ENCODE assay signal across 20 cellular contexts in the genomic region with DNA sequence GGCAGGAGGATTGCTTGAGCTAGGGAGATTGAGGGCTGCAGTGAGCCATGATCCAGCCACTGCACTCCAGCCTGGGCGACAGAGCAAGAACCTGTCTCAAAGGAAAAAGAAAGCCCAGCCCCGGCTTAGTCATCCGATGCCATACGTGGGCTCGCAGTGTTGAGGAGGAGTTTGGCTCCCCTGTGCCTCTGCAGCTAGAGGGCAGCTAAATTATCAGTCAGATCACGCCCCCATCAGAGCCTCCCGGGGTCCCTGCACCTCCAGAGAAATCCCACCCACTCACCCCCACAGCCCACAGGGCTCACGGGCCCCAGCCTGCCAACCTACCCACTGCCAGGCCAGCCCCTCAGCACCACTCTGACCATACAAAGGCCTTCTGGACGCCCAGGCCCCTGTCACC. TPM values are rescaled to one million over a fixed set of nuclear protein-coding genes. Genes with fewer than 3 reads are reported as not detected.
DNase-seq lines count a peak whose midpoint lies in the region; ATAC-seq, FAIRE-seq and TF ChIP-seq lines count a peak whose summit lies in the region.
"Had no signal": no experiment of that assay in that cellular context is flagged by ENCODE, and none has a peak within 500 bp of the region (broad histone marks: within the 10 kb centered on the region; RNA-seq: fewer than 3 reads in every experiment).

No MANE protein-coding gene starts in this region.

- FAIRE-seq in HepG2 (lab: Jason Lieb, UNC) (no peak), K562 (lab: Jason Lieb, UNC) (no peak)
- FAIRE-seq: A204.1, G401.6, GM18507 had no signal

- DNase-seq in HepG2 (ENCODE audit: low spot score): no peak
- DNase-seq in right lobe of liver: no peak
- DNase-seq in K562 (ENCODE audit: extremely low read depth in 1 of 4, low spot score in 3 of 4): no peak
- peak; percentile 21 for DNase-seq in fibroblast of the aortic adventitia (ENCODE audit: low read depth)
- DNase-seq in SK-N-SH: no peak
- DNase-seq: DND-41; H9; NCI-H1417 treated with DMSO at 0.1 percent for 48 hours; NCI-H2029; NCI-H2171; NCI-H446 treated with DMSO at 0.1 percent for 48 hours; NK-92 treated with Interleukin-12 subunit alpha and Interleukin-12 subunit beta, amount 100 ng/mL, for 24 hours; RPMI8226 had no signal

- in situ Hi-C loops in HepG2 (cut with HindIII; ENCODE audit: extremely low pct_ligation_motif_present, low pct_unique_long_range_greater_than_20kb) (no loop called here), K562 (cut with MboI) (no loop called here)

- no peak overlapping the region for H2AFZ ChIP-seq in HepG2 (ENCODE audit: low read length)
- H2AFZ ChIP-seq in K562 (ENCODE audit: low read depth, low read length): no peak overlapping the region
- H2AFZ ChIP-seq in SK-N-SH (ENCODE audit: low read depth): no peak overlapping the region

- no peak for TF ChIP-seq POLR2A in HepG2 (IDR thresholded peaks at IDR 0.05; ENCODE audit: insufficient read depth in 1 of 2, low read depth in 2 of 2, low read length in 2 of 2)
- no peak for TF ChIP-seq POLR2A in right lobe of liver (IDR thresholded peaks at IDR 0.05)
- TF ChIP-seq POLR2A in K562 (conservative IDR thresholded peaks at IDR 0.05): no peak

- H3K27me3 ChIP-seq in HepG2 (ENCODE audit: control insufficient read depth in 1 of 2, insufficient read depth in 2 of 2, low read length in 2 of 2): no peaks in the 10 kb centered on the region
- no peaks in the 10 kb centered on the region for H3K27me3 ChIP-seq in right lobe of liver
- H3K27me3 ChIP-seq in K562 (ENCODE audit: control insufficient read depth in 2 of 2, insufficient read depth in 2 of 2, low read length in 2 of 2): no peaks in the 10 kb centered on the region
- no peaks in the 10 kb centered on the region for H3K27me3 ChIP-seq in SK-N-SH (ENCODE audit: insufficient read depth)
- H3K27me3 ChIP-seq: BLaER1 treated with 17β-estradiol and CSF1 and Interleukin-3, amounts not matched to agents 10 nM and 100 nM had no signal

- CTCF ChIA-PET in HepG2 (lab: Yijun Ruan, JAX; ENCODE audit: low intra/inter-chr PET ratio, low total read pairs) (no interaction called here), K562 (lab: Yijun Ruan, JAX; ENCODE audit: low intra/inter-chr PET ratio) (no interaction called here), SK-N-SH (lab: Yijun Ruan, JAX) (interaction anchor here (1.0 to 1.8 kb wide), 2 partner anchors 142 to 174 kb away, joined by 3 to 8 read pairs; no protein-coding TSS in a partner anchor)

- H3K36me3 ChIP-seq in HepG2 (replicated peaks in 1 of 2; ENCODE audit: control insufficient read depth in 1 of 2, insufficient read depth in 2 of 2, low read length in 2 of 2) (peaks cover 33 to 69% of the 10 kb centered on the region in 2 experiments), right lobe of liver (peaks cover 4 to 88% (median 41%) of the 10 kb centered on the region in 4 donors), K562 (ENCODE audit: control insufficient read depth, insufficient read depth, low read length) (peaks cover 72% of the 10 kb centered on the region; the same call in 2 of the 3 replicates), SK-N-SH (replicated peaks in 1 of 2; ENCODE audit: control insufficient read depth in 1 of 2, insufficient read depth in 2 of 2, low read length in 1 of 2) (peaks cover 27 to 69% of the 10 kb centered on the region in 2 experiments)

- no peaks in the 10 kb centered on the region for H3K9me1 ChIP-seq in K562 (ENCODE audit: control insufficient read depth, insufficient read depth, low read length)

- POLR2A ChIA-PET in HepG2 (lab: Yijun Ruan, JAX): no interaction called here
- POLR2A ChIA-PET in K562 (lab: Yijun Ruan, JAX): interaction anchor here (1.0 kb wide), 1 partner anchor 19 kb away, joined by 3 read pairs; no protein-coding TSS in a partner anchor
- POLR2A ChIA-PET in SK-N-SH (lab: Yijun Ruan, JAX): no interaction called here

- H3K4me2 ChIP-seq in HepG2 (ENCODE audit: low read depth, low read length): no peak overlapping the region
- H3K4me2 ChIP-seq in K562 (ENCODE audit: insufficient read depth, low read length): no peak overlapping the region
- no peak overlapping the region for H3K4me2 ChIP-seq in SK-N-SH
- H3K4me2 ChIP-seq: BLaER1 treated with 17β-estradiol and CSF1 and Interleukin-3, amounts not matched to agents 10 nM and 100 nM had no signal

- H3K4me3 ChIP-seq in HepG2 (replicated peaks in 1 of 3; ENCODE audit: insufficient read depth in 1 of 3, low read depth in 2 of 3, low read length in 3 of 3): no peak overlapping the region
- no peak overlapping the region for H3K4me3 ChIP-seq in right lobe of liver
- no peak overlapping the region for H3K4me3 ChIP-seq in K562
- no peak overlapping the region for H3K4me3 ChIP-seq in fibroblast of the aortic adventitia (ENCODE audit: low read depth, low read length)
- H3K4me3 ChIP-seq in SK-N-SH (ENCODE audit: low read depth in 2 of 2, low read length in 1 of 2): no peak overlapping the region
- H3K4me3 ChIP-seq: BLaER1 treated with 17β-estradiol and CSF1 and Interleukin-3, amounts not matched to agents 10 nM and 100 nM had no signal

- no peaks in the 10 kb centered on the region for H3K79me2 ChIP-seq in HepG2 (ENCODE audit: insufficient read depth, low read length)
- no peaks in the 10 kb centered on the region for H3K79me2 ChIP-seq in K562 (ENCODE audit: control insufficient read depth, insufficient read depth, low read length)
- H3K79me2 ChIP-seq in SK-N-SH (ENCODE audit: insufficient read depth): no peaks in the 10 kb centered on the region

- H3F3A ChIP-seq in SK-N-SH (replicated peaks; ENCODE audit: insufficient read depth): no peaks in the 10 kb centered on the region

- no TSS peak for BruUV-seq in HepG2 (replicated peaks; lab: Mats Ljungman, UMichigan)
- no TSS peak for BruUV-seq in K562 (replicated peaks; lab: Mats Ljungman, UMichigan)

- TF ChIP-seq RAD21 in HepG2 (CRISPR knock-in tag; IDR thresholded peaks at IDR 0.05) (no peak), K562 (CRISPR knock-in tag; conservative IDR thresholded peaks at IDR 0.05 in 1 of 2, IDR thresholded peaks at IDR 0.05 in 1 of 2) (no peak), SK-N-SH (IDR thresholded peaks at IDR 0.05; ENCODE audit: low read length) (no peak)

- no peak for TF ChIP-seq EP300 in HepG2 (IDR thresholded peaks at IDR 0.05; ENCODE audit: low read depth in 2 of 2, low read length in 2 of 2)
- no peak for TF ChIP-seq EP300 in HepG2 (CRISPR knock-in tag; IDR thresholded peaks at IDR 0.05; ENCODE audit: borderline replicate concordance)
- no peak for TF ChIP-seq EP300 in K562 (IDR thresholded peaks at IDR 0.05; ENCODE audit: low read length)
- TF ChIP-seq EP300 in SK-N-SH (IDR thresholded peaks at IDR 0.05; ENCODE audit: borderline replicate concordance in 1 of 2, low read depth in 1 of 2, low read length in 1 of 2): no peak

- H4K20me1 ChIP-seq in HepG2 (ENCODE audit: insufficient read depth, low read length) (no peaks in the 10 kb centered on the region), K562 (replicated peaks; ENCODE audit: control insufficient read depth, insufficient read depth, low read length) (no peaks in the 10 kb centered on the region), SK-N-SH (ENCODE audit: insufficient read depth) (no peaks in the 10 kb centered on the region)

- ATAC-seq in HepG2 (no peak), right lobe of liver (no peak), K562 (no peak), GM21360 (IDR thresholded peaks at IDR 0.05; ENCODE audit: unreplicated experiment) (no peak), GM19351 (IDR thresholded peaks at IDR 0.05; ENCODE audit: unreplicated experiment) (no peak), GM18873 (IDR thresholded peaks at IDR 0.05; ENCODE audit: low FRiP score, unreplicated experiment) (no peak)

- H3K9ac ChIP-seq in HepG2 (ENCODE audit: insufficient read depth, low read depth, low read length): no peak overlapping the region
- H3K9ac ChIP-seq in K562 (ENCODE audit: insufficient read depth in 1 of 2, low read depth in 2 of 2, low read length in 2 of 2): no peak overlapping the region
- H3K9ac ChIP-seq in SK-N-SH: no peak overlapping the region

- TF ChIP-seq CTCF in HepG2 (CRISPR knock-in tag; IDR thresholded peaks at IDR 0.05) (no peak), right lobe of liver (IDR thresholded peaks at IDR 0.05) (no peak), K562 (IDR thresholded peaks at IDR 0.05 in 2 of 3, conservative IDR thresholded peaks at IDR 0.05 in 1 of 3; ENCODE audit: insufficient read depth in 2 of 3, low read depth in 1 of 3, low read length in 3 of 3) (no peak), fibroblast of the aortic adventitia (IDR thresholded peaks at IDR 0.05; ENCODE audit: insufficient read depth, low read length) (no peak), SK-N-SH (IDR thresholded peaks at IDR 0.05) (no peak)

- H3K4me1 ChIP-seq in HepG2 (ENCODE audit: insufficient read depth, low read length): no peaks in the 10 kb centered on the region
- H3K4me1 ChIP-seq in right lobe of liver: no peaks in the 10 kb centered on the region
- H3K4me1 ChIP-seq in K562 (replicated peaks in 1 of 2; ENCODE audit: control insufficient read depth in 2 of 2, insufficient read depth in 2 of 2, low read length in 2 of 2): peaks cover 0 to 11% of the 10 kb centered on the region in 2 experiments; a peak in 2 of 5 replicates
- no peaks in the 10 kb centered on the region for H3K4me1 ChIP-seq in SK-N-SH (ENCODE audit: control insufficient read depth in 1 of 2, insufficient read depth in 2 of 2, low read depth in 1 of 2, low read length in 1 of 2)
- H3K4me1 ChIP-seq: BLaER1 treated with 17β-estradiol and CSF1 and Interleukin-3, amounts not matched to agents 10 nM and 100 nM had no signal

- H3K27ac ChIP-seq in HepG2 (ENCODE audit: extremely low read length, insufficient read depth, low read length): no peak overlapping the region
- H3K27ac ChIP-seq in right lobe of liver: no peak overlapping the region
- no peak overlapping the region for H3K27ac ChIP-seq in K562 (ENCODE audit: extremely low read depth, low read depth, low read length)
- H3K27ac ChIP-seq in SK-N-SH (ENCODE audit: low read depth in 2 of 2, low read length in 1 of 2): no peak overlapping the region
- H3K27ac ChIP-seq: BLaER1 treated with 17β-estradiol and CSF1 and Interleukin-3, amounts not matched to agents 10 nM and 100 nM had no signal

- H3K9me2 ChIP-seq in SK-N-SH: no peaks in the 10 kb centered on the region

- intact Hi-C loops in HepG2 (cut with micrococcal nuclease; ENCODE audit: unreplicated experiment) (no loop called here), right lobe of liver (cut with DNase I) (loop anchor here in 1 of 2 donors (10.0 kb wide), 1 partner anchor 163 kb away; no protein-coding TSS in a partner anchor), K562 (cut with micrococcal nuclease) (no loop called here)

- H3K9me3 ChIP-seq in HepG2 (ENCODE audit: low read length): no peaks in the 10 kb centered on the region
- H3K9me3 ChIP-seq in right lobe of liver: no peaks in the 10 kb centered on the region
- H3K9me3 ChIP-seq in K562 (replicated peaks; ENCODE audit: control insufficient read depth, insufficient read depth, low read depth, low read length): no peaks in the 10 kb centered on the region
- H3K9me3 ChIP-seq in SK-N-SH: no peaks in the 10 kb centered on the region
- H3K9me3 ChIP-seq: BLaER1 treated with 17β-estradiol and CSF1 and Interleukin-3, amounts not matched to agents 10 nM and 100 nM had no signal

- WGBS in HepG2 (ENCODE audit: low lambda C conversion rate): 93% methylated on average over 2 of the region's 9 CpGs
- WGBS in right lobe of liver (ENCODE audit: insufficient coverage, low coverage, low lambda C conversion rate, missing lambda C conversion rate): 96% methylated on average over 5 of the region's 9 CpGs
- 80% methylated on average over 8 of the region's 9 CpGs for WGBS in K562 (ENCODE audit: insufficient coverage, low coverage, missing lambda C conversion rate)
- WGBS in SK-N-SH (ENCODE audit: low lambda C conversion rate): 74% methylated on average over 4 of the region's 9 CpGs

RNA-seq across cellular contexts. Expression of gene MAU2, which starts 27.6 kb away (rescaled TPM):
- total RNA-seq in HepG2 (2016; rRNA removed; fragmentation: Illumina TruSeq; extraction: Trizol) (11.2 and 16.8 TPM in 2 replicates), right lobe of liver (10 to 100 TPM; 10.4 to 30.4 (median 19.3) TPM), K562 (2014; rRNA removed) (21.1 and 24.1 TPM in 2 replicates), K562 (2014; rRNA removed; fragmentation: Illumina TruSeq; extraction: Trizol) (10.0 and 12.0 TPM in 2 replicates), K562 (2015; rRNA removed; fragmentation: Illumina TruSeq; extraction: Trizol) (17.2 and 17.8 TPM in 2 replicates), K562 (2021) (43.4 and 48.1 TPM in 2 replicates), fibroblast of the aortic adventitia (ENCODE audit: low replicate concordance) (32.4 and 34.6 TPM in 2 replicates)
- 9.4 and 9.6 TPM in 2 replicates for total RNA-seq in HepG2 (2016; cell fraction: cytosol; rRNA removed; fragmentation: Illumina TruSeq; extraction: Trizol; ENCODE audit: low read depth)
- 8.7 and 17.7 TPM in 2 replicates for total RNA-seq in HepG2 (2016; cell fraction: insoluble cytoplasmic fraction; rRNA removed; fragmentation: Illumina TruSeq; extraction: Trizol)
- 8.8 and 10.6 TPM in 2 replicates for total RNA-seq in HepG2 (2016; cell fraction: membrane; rRNA removed; fragmentation: Illumina TruSeq; extraction: Trizol)
- total RNA-seq in HepG2 (2016; cell fraction: nucleus; rRNA removed; fragmentation: Illumina TruSeq; extraction: Trizol): 22.6 and 31.6 TPM in 2 replicates
- polyA plus RNA-seq in HepG2 (2011; rRNA removed) (33.8 and 42.5 TPM in 2 replicates), K562 (2011; rRNA removed) (21.0 and 34.2 TPM in 2 replicates), K562 (2014; fragmentation: Illumina TruSeq; extraction: Trizol) (19.4 and 22.5 TPM in 2 replicates), K562 (2014; fragmentation: Nextera tagmentation; extraction: Ambion mirVana) (1 to 10 TPM; 1.2 to 1.4 TPM), K562 (2014; rRNA removed) (27.4 and 31.4 TPM in 2 replicates), SK-N-SH (2012; rRNA removed) (17.6 and 19.4 TPM in 2 replicates)
- polyA plus RNA-seq in HepG2 (2011; cell fraction: cytosol; rRNA removed): 14.5 and 20.0 TPM in 2 replicates
- 141 and 157 TPM in 2 replicates for polyA plus RNA-seq in HepG2 (2011; cell fraction: nucleus; rRNA removed)
- 24.5 and 28.7 TPM in 2 replicates for polyA plus RNA-seq in HepG2 (2012)
- polyA plus RNA-seq in HepG2 (2016; cell fraction: cytosol; fragmentation: Illumina TruSeq; extraction: Trizol; ENCODE audit: low read depth): 1.4 and 2.2 TPM in 2 replicates
- polyA plus RNA-seq in HepG2 (2016; cell fraction: insoluble cytoplasmic fraction; fragmentation: Illumina TruSeq; extraction: Trizol; ENCODE audit: low read depth): 8.0 and 11.9 TPM in 2 replicates
- polyA plus RNA-seq in HepG2 (2016; cell fraction: membrane; fragmentation: Illumina TruSeq; extraction: Trizol; ENCODE audit: low read depth): 3.5 and 4.4 TPM in 2 replicates
- 63.3 and 65.0 TPM in 2 replicates for polyA plus RNA-seq in HepG2 (2016; cell fraction: nucleus; fragmentation: Illumina TruSeq; extraction: Trizol; ENCODE audit: insufficient read depth, low read depth)
- 93.0 and 117 TPM in 2 replicates for polyA minus RNA-seq in HepG2 (2011; rRNA and poly(A)+ RNA removed; ENCODE audit: low replicate concordance)
- 26.3 and 30.4 TPM in 2 replicates for polyA minus RNA-seq in HepG2 (2011; cell fraction: cytosol; rRNA and poly(A)+ RNA removed)
- polyA minus RNA-seq in HepG2 (2011; cell fraction: nucleus; rRNA and poly(A)+ RNA removed): 66.6 and 70.0 TPM in 2 replicates
- total RNA-seq in K562 (2011; cell fraction: chromatin; rRNA removed; ENCODE audit: low replicate concordance): 132 and 299 TPM in 2 replicates
- 154 and 168 TPM in 2 replicates for total RNA-seq in K562 (2011; cell fraction: nucleolus; rRNA removed)
- total RNA-seq in K562 (2011; cell fraction: nucleoplasm; rRNA removed): 141 and 151 TPM in 2 replicates
- polyA plus RNA-seq in K562 (2011; cell fraction: cytosol; rRNA removed): 25.3 and 40.5 TPM in 2 replicates
- polyA plus RNA-seq in K562 (2011; cell fraction: nucleus; rRNA removed): 83.2 and 123 TPM in 2 replicates
- 30.0 and 42.5 TPM in 2 replicates for polyA plus RNA-seq in K562 (2012)
- 23.0 and 45.7 TPM in 2 replicates for polyA minus RNA-seq in K562 (2011; rRNA and poly(A)+ RNA removed)
- polyA minus RNA-seq in K562 (2011; cell fraction: cytosol; rRNA and poly(A)+ RNA removed): 28.1 and 43.8 TPM in 2 replicates
- 55.9 and 63.5 TPM in 2 replicates for polyA minus RNA-seq in K562 (2011; cell fraction: nucleus; rRNA and poly(A)+ RNA removed)
- 7.0 and 10.5 TPM in 2 replicates for polyA plus RNA-seq in SK-N-SH (2012; cell fraction: cytosol; rRNA removed)
- polyA plus RNA-seq in SK-N-SH (2012; cell fraction: nucleus; rRNA removed): 64.3 and 65.8 TPM in 2 replicates

RNA-seq across cellular contexts. Expression of gene SUGP1, which starts 28.0 kb away (rescaled TPM):
- 17.7 and 25.9 TPM in 2 replicates for total RNA-seq in HepG2 (2016; rRNA removed; fragmentation: Illumina TruSeq; extraction: Trizol)
- 8.7 and 9.2 TPM in 2 replicates for total RNA-seq in HepG2 (2016; cell fraction: cytosol; rRNA removed; fragmentation: Illumina TruSeq; extraction: Trizol; ENCODE audit: low read depth)
- 16.1 and 27.0 TPM in 2 replicates for total RNA-seq in HepG2 (2016; cell fraction: insoluble cytoplasmic fraction; rRNA removed; fragmentation: Illumina TruSeq; extraction: Trizol)
- total RNA-seq in HepG2 (2016; cell fraction: membrane; rRNA removed; fragmentation: Illumina TruSeq; extraction: Trizol): 10.9 and 12.1 TPM in 2 replicates
- 21.4 and 23.7 TPM in 2 replicates for total RNA-seq in HepG2 (2016; cell fraction: nucleus; rRNA removed; fragmentation: Illumina TruSeq; extraction: Trizol)
- polyA plus RNA-seq in HepG2 (2011; rRNA removed): 21.6 and 29.1 TPM in 2 replicates
- polyA plus RNA-seq in HepG2 (2011; cell fraction: cytosol; rRNA removed): 15.9 and 20.9 TPM in 2 replicates
- polyA plus RNA-seq in HepG2 (2011; cell fraction: nucleus; rRNA removed): 103 and 104 TPM in 2 replicates
- 20.3 and 27.6 TPM in 2 replicates for polyA plus RNA-seq in HepG2 (2012)
- polyA plus RNA-seq in HepG2 (2016; cell fraction: cytosol; fragmentation: Illumina TruSeq; extraction: Trizol; ENCODE audit: low read depth): 6.2 and 7.6 TPM in 2 replicates
- polyA plus RNA-seq in HepG2 (2016; cell fraction: insoluble cytoplasmic fraction; fragmentation: Illumina TruSeq; extraction: Trizol; ENCODE audit: low read depth): 14.4 and 18.3 TPM in 2 replicates
- polyA plus RNA-seq in HepG2 (2016; cell fraction: membrane; fragmentation: Illumina TruSeq; extraction: Trizol; ENCODE audit: low read depth): 6.6 and 9.3 TPM in 2 replicates
- 46.6 and 50.2 TPM in 2 replicates for polyA plus RNA-seq in HepG2 (2016; cell fraction: nucleus; fragmentation: Illumina TruSeq; extraction: Trizol; ENCODE audit: insufficient read depth, low read depth)
- polyA minus RNA-seq in HepG2 (2011; rRNA and poly(A)+ RNA removed; ENCODE audit: low replicate concordance): 22.4 and 37.1 TPM in 2 replicates
- polyA minus RNA-seq in HepG2 (2011; cell fraction: cytosol; rRNA and poly(A)+ RNA removed): 9.5 and 13.6 TPM in 2 replicates
- 35.1 and 46.9 TPM in 2 replicates for polyA minus RNA-seq in HepG2 (2011; cell fraction: nucleus; rRNA and poly(A)+ RNA removed)
- total RNA-seq in right lobe of liver: 10 to 100 TPM; 19.7 to 25.9 (median 23.6) TPM
- 90.2 and 178 TPM in 2 replicates for total RNA-seq in K562 (2011; cell fraction: chromatin; rRNA removed; ENCODE audit: low replicate concordance)
- 124 and 128 TPM in 2 replicates for total RNA-seq in K562 (2011; cell fraction: nucleolus; rRNA removed)
- 77.5 and 85.2 TPM in 2 replicates for total RNA-seq in K562 (2011; cell fraction: nucleoplasm; rRNA removed)
- total RNA-seq in K562 (2014; rRNA removed): 40.4 and 44.6 TPM in 2 replicates
- 16.8 and 17.9 TPM in 2 replicates for total RNA-seq in K562 (2014; rRNA removed; fragmentation: Illumina TruSeq; extraction: Trizol)
- total RNA-seq in K562 (2015; rRNA removed; fragmentation: Illumina TruSeq; extraction: Trizol): 32.4 and 34.3 TPM in 2 replicates
- 45.0 and 53.3 TPM in 2 replicates for total RNA-seq in K562 (2021)
- polyA plus RNA-seq in K562 (2011; rRNA removed): 28.5 and 30.6 TPM in 2 replicates
- 20.8 and 33.6 TPM in 2 replicates for polyA plus RNA-seq in K562 (2011; cell fraction: cytosol; rRNA removed)
- polyA plus RNA-seq in K562 (2011; cell fraction: nucleus; rRNA removed): 96.6 and 109 TPM in 2 replicates
- 43.7 and 43.9 TPM in 2 replicates for polyA plus RNA-seq in K562 (2012)
- 35.0 and 36.7 TPM in 2 replicates for polyA plus RNA-seq in K562 (2014; fragmentation: Illumina TruSeq; extraction: Trizol)
- 1 to 10 TPM; 1.0 to 1.9 TPM for polyA plus RNA-seq in K562 (2014; fragmentation: Nextera tagmentation; extraction: Ambion mirVana)
- polyA plus RNA-seq in K562 (2014; rRNA removed): 41.0 and 48.9 TPM in 2 replicates
- 19.3 and 21.7 TPM in 2 replicates for polyA minus RNA-seq in K562 (2011; rRNA and poly(A)+ RNA removed)
- 21.6 and 25.8 TPM in 2 replicates for polyA minus RNA-seq in K562 (2011; cell fraction: cytosol; rRNA and poly(A)+ RNA removed)
- polyA minus RNA-seq in K562 (2011; cell fraction: nucleus; rRNA and poly(A)+ RNA removed): 28.8 and 51.3 TPM in 2 replicates
- total RNA-seq in fibroblast of the aortic adventitia (ENCODE audit: low replicate concordance): 22.6 and 32.4 TPM in 2 replicates
- polyA plus RNA-seq in SK-N-SH (2012; rRNA removed): 35.1 and 43.2 TPM in 2 replicates
- polyA plus RNA-seq in SK-N-SH (2012; cell fraction: cytosol; rRNA removed): 25.3 and 28.0 TPM in 2 replicates
- 97.2 and 105 TPM in 2 replicates for polyA plus RNA-seq in SK-N-SH (2012; cell fraction: nucleus; rRNA removed)

RNA-seq across cellular contexts. Expression of gene GATAD2A, which starts 57.2 kb away (rescaled TPM):
- total RNA-seq in HepG2 (2016; rRNA removed; fragmentation: Illumina TruSeq; extraction: Trizol) (25.1 and 28.6 TPM in 2 replicates), right lobe of liver (10 to 100 TPM; 23.9 to 59.6 (median 39.2) TPM), K562 (2014; rRNA removed) (114 and 141 TPM in 2 replicates), K562 (2014; rRNA removed; fragmentation: Illumina TruSeq; extraction: Trizol) (36.3 and 39.2 TPM in 2 replicates), K562 (2015; rRNA removed; fragmentation: Illumina TruSeq; extraction: Trizol) (61.2 and 65.5 TPM in 2 replicates), K562 (2021) (215 and 226 TPM in 2 replicates), fibroblast of the aortic adventitia (ENCODE audit: low replicate concordance) (36.7 and 46.4 TPM in 2 replicates)
- total RNA-seq in HepG2 (2016; cell fraction: cytosol; rRNA removed; fragmentation: Illumina TruSeq; extraction: Trizol; ENCODE audit: low read depth): 10.8 and 13.3 TPM in 2 replicates
- 24.5 and 30.0 TPM in 2 replicates for total RNA-seq in HepG2 (2016; cell fraction: insoluble cytoplasmic fraction; rRNA removed; fragmentation: Illumina TruSeq; extraction: Trizol)
- total RNA-seq in HepG2 (2016; cell fraction: membrane; rRNA removed; fragmentation: Illumina TruSeq; extraction: Trizol): 43.4 and 51.5 TPM in 2 replicates
- 19.5 and 24.3 TPM in 2 replicates for total RNA-seq in HepG2 (2016; cell fraction: nucleus; rRNA removed; fragmentation: Illumina TruSeq; extraction: Trizol)
- polyA plus RNA-seq in HepG2 (2011; rRNA removed) (15.1 and 16.8 TPM in 2 replicates), K562 (2011; rRNA removed) (25.4 and 33.0 TPM in 2 replicates), K562 (2014; fragmentation: Illumina TruSeq; extraction: Trizol) (44.2 and 80.9 TPM in 2 replicates), K562 (2014; fragmentation: Nextera tagmentation; extraction: Ambion mirVana) (1 to 10 TPM; 2.4 to 5.1 TPM), K562 (2014; rRNA removed) (88.4 and 112 TPM in 2 replicates), SK-N-SH (2012; rRNA removed) (28.0 and 36.6 TPM in 2 replicates)
- polyA plus RNA-seq in HepG2 (2011; cell fraction: cytosol; rRNA removed): 10.5 and 13.4 TPM in 2 replicates
- polyA plus RNA-seq in HepG2 (2011; cell fraction: nucleus; rRNA removed): 17.3 and 19.1 TPM in 2 replicates
- polyA plus RNA-seq in HepG2 (2012): 19.3 and 26.1 TPM in 2 replicates
- 13.2 and 13.4 TPM in 2 replicates for polyA plus RNA-seq in HepG2 (2016; cell fraction: cytosol; fragmentation: Illumina TruSeq; extraction: Trizol; ENCODE audit: low read depth)
- 38.8 and 59.1 TPM in 2 replicates for polyA plus RNA-seq in HepG2 (2016; cell fraction: insoluble cytoplasmic fraction; fragmentation: Illumina TruSeq; extraction: Trizol; ENCODE audit: low read depth)
- 38.7 and 46.4 TPM in 2 replicates for polyA plus RNA-seq in HepG2 (2016; cell fraction: membrane; fragmentation: Illumina TruSeq; extraction: Trizol; ENCODE audit: low read depth)
- polyA plus RNA-seq in HepG2 (2016; cell fraction: nucleus; fragmentation: Illumina TruSeq; extraction: Trizol; ENCODE audit: insufficient read depth, low read depth): 43.6 and 47.2 TPM in 2 replicates
- 16.0 and 18.2 TPM in 2 replicates for polyA minus RNA-seq in HepG2 (2011; rRNA and poly(A)+ RNA removed; ENCODE audit: low replicate concordance)
- 24.2 and 24.4 TPM in 2 replicates for polyA minus RNA-seq in HepG2 (2011; cell fraction: cytosol; rRNA and poly(A)+ RNA removed)
- 11.5 and 14.5 TPM in 2 replicates for polyA minus RNA-seq in HepG2 (2011; cell fraction: nucleus; rRNA and poly(A)+ RNA removed)
- 64.2 and 71.9 TPM in 2 replicates for total RNA-seq in K562 (2011; cell fraction: chromatin; rRNA removed; ENCODE audit: low replicate concordance)
- 40.3 and 42.0 TPM in 2 replicates for total RNA-seq in K562 (2011; cell fraction: nucleolus; rRNA removed)
- 44.1 and 58.8 TPM in 2 replicates for total RNA-seq in K562 (2011; cell fraction: nucleoplasm; rRNA removed)
- polyA plus RNA-seq in K562 (2011; cell fraction: cytosol; rRNA removed): 21.1 and 45.0 TPM in 2 replicates
- 23.6 and 33.3 TPM in 2 replicates for polyA plus RNA-seq in K562 (2011; cell fraction: nucleus; rRNA removed)
- 44.9 and 60.8 TPM in 2 replicates for polyA plus RNA-seq in K562 (2012)
- polyA minus RNA-seq in K562 (2011; rRNA and poly(A)+ RNA removed): 33.1 and 40.4 TPM in 2 replicates
- polyA minus RNA-seq in K562 (2011; cell fraction: cytosol; rRNA and poly(A)+ RNA removed): 55.4 and 91.3 TPM in 2 replicates
- polyA minus RNA-seq in K562 (2011; cell fraction: nucleus; rRNA and poly(A)+ RNA removed): 12.5 and 17.4 TPM in 2 replicates
- polyA plus RNA-seq in SK-N-SH (2012; cell fraction: cytosol; rRNA removed): 37.5 and 38.1 TPM in 2 replicates
- 22.9 and 35.5 TPM in 2 replicates for polyA plus RNA-seq in SK-N-SH (2012; cell fraction: nucleus; rRNA removed)

Comparison
In these comparisons a context has a peak if more than half of its experiments do, and no peak if none do; other contexts are left out.
1. Of the 241 proteins assayed by ChIP-seq in both HepG2 and K562: peak only in HepG2: RBFOX2; only in K562: POLR2G; in both: none; in neither: 239.